Comparison of ENCODE assay signal across 18 cellular contexts in genomic region chr11:101009685-101010055, GRCh38.
A peak's percentile ranks its signal among the peaks of the same experiment; 100 is the strongest.
DNase-seq lines count a peak whose midpoint lies in the region; ATAC-seq and TF ChIP-seq lines count a peak whose summit lies in the region.
"Had no signal": no experiment of that assay in that cellular context is flagged by ENCODE, and none has a peak within 500 bp of the region (broad histone marks: within the 10 kb centered on the region; RNA-seq: fewer than 3 reads in every experiment).

No MANE protein-coding gene starts in this region.

- no peaks in the 10 kb centered on the region for H3K27me3 Mint-ChIP-seq in IgD-negative memory B cell
- no peaks in the 10 kb centered on the region for H3K27me3 Mint-ChIP-seq in activated B cell treated with CpG ODN at 0.5 μM for 24 hours
- no peaks in the 10 kb centered on the region for H3K27me3 Mint-ChIP-seq in stimulated activated memory B cell treated with anti-CD40 and anti-IgM and Interleukin-4, amounts not matched to agents 10 μg/mL and 1 μg/mL and 100 μg/mL, for 72 hours
- H3K27me3 Mint-ChIP-seq: CD4-positive, alpha-beta memory T cell had no signal

- H3K4me3 Mint-ChIP-seq in IgD-negative memory B cell (peak overlapping the region; percentile 6 to 87 (median 36)), activated B cell treated with CpG ODN at 0.5 μM for 24 hours (peak overlapping the region; percentile 48)
- H3K4me3 Mint-ChIP-seq in stimulated activated memory B cell treated with anti-CD40 and anti-IgM and Interleukin-4, amounts not matched to agents 10 μg/mL and 1 μg/mL and 100 μg/mL, for 72 hours = no peak overlapping the region
- H3K4me3 Mint-ChIP-seq: CD4-positive, alpha-beta memory T cell had no signal

- H3K27ac Mint-ChIP-seq in IgD-negative memory B cell (peak overlapping the region; percentile 25 to 91 (median 47)), activated B cell treated with CpG ODN at 0.5 μM for 24 hours (peak overlapping the region; percentile 85)
- H3K27ac Mint-ChIP-seq in stimulated activated memory B cell treated with anti-CD40 and anti-IgM and Interleukin-4, amounts not matched to agents 10 μg/mL and 1 μg/mL and 100 μg/mL, for 72 hours = peak overlapping the region; percentile 85
- H3K27ac Mint-ChIP-seq: CD4-positive, alpha-beta memory T cell had no signal

- H3K9me3 Mint-ChIP-seq in IgD-negative memory B cell (peaks cover 0 to 12% (median 9%) of the 10 kb centered on the region in 3 donors), activated B cell treated with CpG ODN at 0.5 μM for 24 hours (peaks cover 7% of the 10 kb centered on the region)
- H3K9me3 Mint-ChIP-seq in stimulated activated memory B cell treated with anti-CD40 and anti-IgM and Interleukin-4, amounts not matched to agents 10 μg/mL and 1 μg/mL and 100 μg/mL, for 72 hours = peaks cover 6% of the 10 kb centered on the region

- intact Hi-C loops in activated B cell treated with CpG ODN at 0.5 μM for 24 hours (cut with micrococcal nuclease) = no loop called here

- H3K36me3 Mint-ChIP-seq in IgD-negative memory B cell (no peaks in the 10 kb centered on the region), activated B cell treated with CpG ODN at 0.5 μM for 24 hours (ENCODE audit: low read depth) (no peaks in the 10 kb centered on the region)
- peaks cover 4% of the 10 kb centered on the region for H3K36me3 Mint-ChIP-seq in stimulated activated memory B cell treated with anti-CD40 and anti-IgM and Interleukin-4, amounts not matched to agents 10 μg/mL and 1 μg/mL and 100 μg/mL, for 72 hours
- H3K36me3 Mint-ChIP-seq: CD4-positive, alpha-beta memory T cell had no signal

- H3K4me1 Mint-ChIP-seq in IgD-negative memory B cell (peaks cover 16 to 29% (median 22%) of the 10 kb centered on the region in 3 donors), activated B cell treated with CpG ODN at 0.5 μM for 24 hours (peaks cover 27% of the 10 kb centered on the region)
- H3K4me1 Mint-ChIP-seq in stimulated activated memory B cell treated with anti-CD40 and anti-IgM and Interleukin-4, amounts not matched to agents 10 μg/mL and 1 μg/mL and 100 μg/mL, for 72 hours = peaks cover 22% of the 10 kb centered on the region
- H3K4me1 Mint-ChIP-seq: CD4-positive, alpha-beta memory T cell had no signal

- H3K27ac ChIP-seq in substantia nigra (ENCODE audit: low read depth, low read length, poor library complexity, severe bottlenecking) = no peak overlapping the region
- H3K27ac ChIP-seq: A549 had no signal

- ATAC-seq in activated B cell treated with CpG ODN at 0.5 μM for 24 hours (ENCODE audit: low read depth) = no peak
- ATAC-seq in stimulated activated memory B cell treated with anti-CD40 and anti-IgM and Interleukin-4, amounts not matched to agents 10 μg/mL and 1 μg/mL and 100 μg/mL, for 72 hours = peak; percentile 63
- ATAC-seq: A549 had no signal

- TF ChIP-seq CTCF in activated B cell treated with CpG ODN at 0.5 μM for 24 hours (IDR thresholded peaks at IDR 0.05) = no peak

- no peak for DNase-seq in activated B cell treated with CpG ODN at 0.5 μM for 24 hours
- DNase-seq in activated naive CD4-positive, alpha-beta T cell treated with Interleukin-2 at 50 U/mL for 16 hours = no peak
- no peak for DNase-seq in DMS 273 treated with DMSO at 0.1 percent for 48 hours (lab: John Stamatoyannopoulos, UW)
- DNase-seq in substantia nigra (lab: John Stamatoyannopoulos, UW) = no peak
- DNase-seq: 8988T; ACHN; AML-193; C1 segment of cervical spinal cord; Calu3; CD4-positive, alpha-beta memory T cell; COR-L47; DMS153; DND-41; GOT3; HCEC 1CT had no signal

- CTCF ChIA-PET in activated B cell treated with CpG ODN at 0.5 μM for 24 hours (lab: Charles Lee) = no interaction called here

- POLR2A ChIA-PET in activated B cell treated with CpG ODN at 0.5 μM for 24 hours (lab: Charles Lee) = no interaction called here
